Comparison of ENCODE assay signal across 17 cellular contexts in genomic region chr13:76816394-76816793, GRCh38.
DNase-seq lines count a peak whose midpoint lies in the region; ATAC-seq and TF ChIP-seq lines count a peak whose summit lies in the region.
"Had no signal": no experiment of that assay in that cellular context is flagged by ENCODE, and none has a peak within 500 bp of the region (broad histone marks: within the 10 kb centered on the region; RNA-seq: fewer than 3 reads in every experiment).

No MANE protein-coding gene starts in this region.

- H3K27me3 Mint-ChIP-seq in CD4-positive, alpha-beta memory T cell, result peaks cover 26 to 39% of the 10 kb centered on the region in 2 donors

- no peak overlapping the region for H3K4me3 Mint-ChIP-seq in CD4-positive, alpha-beta memory T cell
- H3K4me3 Mint-ChIP-seq: activated naive CD8-positive, alpha-beta T cell treated with anti-CD3 and anti-CD28 coated beads, Interleukin-2, amount 50 U/mL, for 24 hours; B cell; nephron had no signal

- TF ChIP-seq POLR2A in GM18505 (IDR thresholded peaks at IDR 0.05; ENCODE audit: borderline replicate concordance, extremely low read depth, insufficient read depth, insufficient read length), result no peak

- H3K27ac Mint-ChIP-seq in CD4-positive, alpha-beta memory T cell, result no peak overlapping the region
- H3K27ac Mint-ChIP-seq: activated naive CD8-positive, alpha-beta T cell treated with anti-CD3 and anti-CD28 coated beads, Interleukin-2, amount 50 U/mL, for 24 hours; B cell; nephron had no signal

- DNase-seq in DMS153 (lab: John Stamatoyannopoulos, UW) (peak; percentile 84), NCI-H774 (lab: John Stamatoyannopoulos, UW) (peak; percentile 40), dermis blood vessel endothelial cell (no peak), DMS79 treated with DMSO at 0.1 percent for 48 hours (lab: John Stamatoyannopoulos, UW) (no peak)
- no peak for DNase-seq in CD4-positive, alpha-beta memory T cell
- DNase-seq: activated CD8-positive, alpha-beta memory T cell treated with anti-CD3 and anti-CD28 coated beads, Interleukin-2, amount 50 U/mL, for 4 hours; activated naive CD8-positive, alpha-beta T cell treated with anti-CD3 and anti-CD28 coated beads, Interleukin-2, amount 50 U/mL, for 24 hours; lower lobe of right lung; OCI-M1; SK-N-SH had no signal

- H3K4me3 ChIP-seq in CD4-positive, alpha-beta memory T cell (ENCODE audit: low read length in 2 of 2), result no peak overlapping the region
- H3K4me3 ChIP-seq: cardiac muscle cell, GM12878, lower lobe of right lung, suprapubic skin had no signal

- CTCF ChIA-PET in CD4-positive, alpha-beta memory T cell (lab: Charles Lee; ENCODE audit: partially characterized antibody), result no interaction called here

- ATAC-seq in GM18505 (IDR thresholded peaks at IDR 0.05; ENCODE audit: unreplicated experiment), result peak; percentile 49
- peak; percentile 88 for ATAC-seq in HG03103 (IDR thresholded peaks at IDR 0.05; ENCODE audit: low read depth, unreplicated experiment)
- ATAC-seq: activated naive CD8-positive, alpha-beta T cell treated with anti-CD3 and anti-CD28 coated beads, Interleukin-2, amount 50 U/mL, for 24 hours; GM12878; lower lobe of right lung had no signal

- intact Hi-C loops in CD4-positive, alpha-beta memory T cell (cut with micrococcal nuclease), result no loop called here

- H3K27ac ChIP-seq in CD4-positive, alpha-beta memory T cell (ENCODE audit: low read depth, low read length), result no peak overlapping the region
- H3K27ac ChIP-seq: cardiac muscle cell, lower lobe of right lung, suprapubic skin had no signal

- H3K9me3 Mint-ChIP-seq in CD4-positive, alpha-beta memory T cell, result peaks cover 0 to 1% (median 0%) of the 10 kb centered on the region in 8 donors
- H3K9me3 Mint-ChIP-seq: activated naive CD8-positive, alpha-beta T cell treated with anti-CD3 and anti-CD28 coated beads, Interleukin-2, amount 50 U/mL, for 24 hours; nephron had no signal

- peaks cover 0 to 2% (median under 1%) of the 10 kb centered on the region in 4 donors for H3K4me1 Mint-ChIP-seq in CD4-positive, alpha-beta memory T cell
- H3K4me1 Mint-ChIP-seq: activated naive CD8-positive, alpha-beta T cell treated with anti-CD3 and anti-CD28 coated beads, Interleukin-2, amount 50 U/mL, for 24 hours; B cell had no signal

- no peaks in the 10 kb centered on the region for H3K36me3 Mint-ChIP-seq in CD4-positive, alpha-beta memory T cell

- no peaks in the 10 kb centered on the region for H3K9me3 ChIP-seq in CD4-positive, alpha-beta memory T cell (ENCODE audit: control insufficient read depth in 1 of 2, low read length in 2 of 2)
- H3K9me3 ChIP-seq: lower lobe of right lung, SK-N-SH, suprapubic skin had no signal

- H3K36me3 ChIP-seq in CD4-positive, alpha-beta memory T cell (ENCODE audit: insufficient read depth, low read length), result no peaks in the 10 kb centered on the region
- H3K36me3 ChIP-seq: cardiac muscle cell, lower lobe of right lung, suprapubic skin had no signal

- no peaks in the 10 kb centered on the region for H3K4me1 ChIP-seq in CD4-positive, alpha-beta memory T cell (ENCODE audit: insufficient read depth, low read length)

- POLR2A ChIA-PET in CD4-positive, alpha-beta memory T cell (lab: Charles Lee; ENCODE audit: partially characterized antibody), result no interaction called here

- H3K27me3 ChIP-seq in CD4-positive, alpha-beta memory T cell (ENCODE audit: insufficient read depth, low read length), result no peaks in the 10 kb centered on the region
- H3K27me3 ChIP-seq: cardiac muscle cell, suprapubic skin had no signal

Comparison
In these comparisons a context has a peak if more than half of its experiments do, and no peak if none do; other contexts are left out.
1. DNase-seq: peak in DMS153 (single experiment) and NCI-H774 (single experiment); none in dermis blood vessel endothelial cell (single experiment), DMS79 treated with DMSO at 0.1 percent for 48 hours (single experiment) and CD4-positive, alpha-beta memory T cell (0 of 5).